ENCODE assay signal across 8 cellular contexts in genomic region chr6:12483712-12484111, GRCh38.
DNase-seq lines count a peak whose midpoint lies in the region; ATAC-seq and TF ChIP-seq lines count a peak whose summit lies in the region.

No MANE protein-coding gene starts in this region.

- no peak overlapping the region for H3K27ac ChIP-seq in SJCRH30

- intact Hi-C loops in Right ventricle myocardium superior (cut with DNase I) = no loop called here

- POLR2A ChIA-PET in BJ (lab: Charles Lee) = no interaction called here

- no peak for TF ChIP-seq CTCF in BJ (IDR thresholded peaks at IDR 0.05; ENCODE audit: insufficient read depth, low read depth, low read length)

- 0 out of 2 replicates have a peak overlapping the region, but pooled peaks have one; percentile 18 for H3K4me3 ChIP-seq in BJ (ENCODE audit: low read depth, low read length)
- H3K4me3 ChIP-seq in SJCRH30 = no peak overlapping the region

- CTCF ChIA-PET in BJ (lab: Yijun Ruan, JAX) = interaction anchor here (0.7 to 1.3 kb wide), 4 partner anchors 10 to 888 kb away, joined by 3 read pairs; partner anchors contain the start of gene EDN1

- DNase-seq in BJ (ENCODE audit: low read depth) = peak; percentile 77
- DNase-seq in amniotic stem cell (lab: John Stamatoyannopoulos, UW) = peak; percentile 82
- peak; percentile 87 for DNase-seq in pulmonary artery endothelial cell (ENCODE audit: low read depth, low spot score)
- no peak for DNase-seq in ureter (ENCODE audit: low spot score)
- no peak for DNase-seq in Right ventricle myocardium superior
- no peak for DNase-seq in SJCRH30

- H3K9me3 ChIP-seq in SJCRH30 (replicated peaks) = no peaks in the 10 kb centered on the region

- H3K36me3 ChIP-seq in BJ (ENCODE audit: control insufficient read depth, insufficient read depth, low read length) (no peaks in the 10 kb centered on the region), SJCRH30 (no peaks in the 10 kb centered on the region)

- ATAC-seq in GM19372 (IDR thresholded peaks at IDR 0.05; ENCODE audit: low read depth, unreplicated experiment) = peak; percentile 78
- peak; percentile 84 for ATAC-seq in HG03354 (IDR thresholded peaks at IDR 0.05; ENCODE audit: poor library complexity, severe bottlenecking, unreplicated experiment)
- no peak for ATAC-seq in Right ventricle myocardium superior (ENCODE audit: poor library complexity)

- no peaks in the 10 kb centered on the region for H3K27me3 ChIP-seq in BJ (ENCODE audit: control insufficient read depth, insufficient read depth, low read length)
- no peaks in the 10 kb centered on the region for H3K27me3 ChIP-seq in SJCRH30

- no peaks in the 10 kb centered on the region for H3K4me1 ChIP-seq in SJCRH30

Comparison
In these comparisons a context has a peak if more than half of its experiments do, and no peak if none do; other contexts are left out.
1. DNase-seq: peak in BJ (single experiment), amniotic stem cell (single experiment) and pulmonary artery endothelial cell (single experiment); none in ureter (single experiment), Right ventricle myocardium superior (single experiment) and SJCRH30 (0 of 2).